In genomic region chr20:33165416-33166055, GRCh38 we compare ENCODE assay signal across 18 cellular contexts. TPM values are rescaled to one million over a fixed set of nuclear protein-coding genes. Genes with fewer than 3 reads are reported as not detected.
A peak's percentile ranks its signal among the peaks of the same experiment; 100 is the strongest.
DNase-seq lines count a peak whose midpoint lies in the region; ATAC-seq and TF ChIP-seq lines count a peak whose summit lies in the region.
"Had no signal": no experiment of that assay in that cellular context is flagged by ENCODE, and none has a peak within 500 bp of the region (broad histone marks: within the 10 kb centered on the region; RNA-seq: fewer than 3 reads in every experiment).

No MANE protein-coding gene starts in this region.

- intact Hi-C loops in aorta (cut with DNase I), result no loop called here
- intact Hi-C loops in upper lobe of right lung (cut with DNase I), result no loop called here

- 80 to 83% methylated on average over 8 of the region's 8 CpGs for WGBS in aorta, 2 donors

- no peaks in the 10 kb centered on the region for H3K4me1 ChIP-seq in aorta (ENCODE audit: control insufficient read depth in 1 of 2, insufficient read depth in 2 of 2, low read length in 2 of 2)
- H3K4me1 ChIP-seq in upper lobe of right lung, result no peaks in the 10 kb centered on the region

- ATAC-seq in aorta (ENCODE audit: low FRiP score) (no peak), upper lobe of right lung (no peak)
- ATAC-seq: PC-3, Right ventricle myocardium inferior had no signal

- H3K9me3 ChIP-seq in aorta (ENCODE audit: control insufficient read depth, low read length) (peaks cover 4% of the 10 kb centered on the region), upper lobe of right lung (no peaks in the 10 kb centered on the region)

- H3K27ac ChIP-seq in VCaP, result peak overlapping the region; percentile 36
- no peak overlapping the region for H3K27ac ChIP-seq in aorta (ENCODE audit: low read depth in 1 of 2, low read length in 2 of 2)
- H3K27ac ChIP-seq in upper lobe of right lung, result no peak overlapping the region
- H3K27ac ChIP-seq: SK-N-MC had no signal

- no peak overlapping the region for H3K4me3 ChIP-seq in aorta (ENCODE audit: low read length in 2 of 2)
- H3K4me3 ChIP-seq in upper lobe of right lung, result no peak overlapping the region
- H3K4me3 ChIP-seq: SK-N-MC had no signal

- TF ChIP-seq CTCF in VCaP (conservative IDR thresholded peaks at IDR 0.05) (no peak), upper lobe of right lung (IDR thresholded peaks at IDR 0.05) (no peak)

- H3K27me3 ChIP-seq in aorta (ENCODE audit: control insufficient read depth in 1 of 2, insufficient read depth in 2 of 2, low read length in 1 of 2), result no peaks in the 10 kb centered on the region
- no peaks in the 10 kb centered on the region for H3K27me3 ChIP-seq in upper lobe of right lung

- DNase-seq in DMS79 treated with DMSO at 0.1 percent for 48 hours (lab: John Stamatoyannopoulos, UW) (peak; percentile 11), DMS79 (lab: John Stamatoyannopoulos, UW) (no peak), COLO829 (ENCODE audit: low spot score) (peak; percentile 57), NCI-H2171 (lab: John Stamatoyannopoulos, UW) (peak; percentile 14), aorta (no peak), upper lobe of right lung (no peak), A172 (ENCODE audit: low spot score) (no peak)
- DNase-seq: HCEC 1CT, IMR-90, NCI-H1694, NCI-H510A treated with DMSO at 0.1 percent for 48 hours, PC-3 had no signal

- H3K36me3 ChIP-seq in aorta (ENCODE audit: control insufficient read depth in 1 of 2, insufficient read depth in 2 of 2, low read length in 1 of 2) (no peaks in the 10 kb centered on the region), upper lobe of right lung (no peaks in the 10 kb centered on the region)

RNA-seq across cellular contexts. Expression of gene BPIFA2, which starts 2.4 kb away (rescaled TPM):
- total RNA-seq in aorta, result not detected
- not detected for polyA plus RNA-seq in aorta
- total RNA-seq in upper lobe of right lung, result not detected
- not detected in 2 replicates for total RNA-seq in A172 (2014; rRNA removed; shearing (Covaris generic))
- total RNA-seq: A673; IMR-90; LHCN-M2; PC-3; Right ventricle myocardium inferior; T-helper 1 cell treated with Interleukin-12 subunit alpha and Interleukin-12 subunit beta and Interleukin-4 antibody, amounts not matched to agents 30 ng/mL and 1 ng/mL, for 36 hours had no signal
- polyA plus RNA-seq: IMR-90 had no signal

RNA-seq across cellular contexts. Expression of gene BPIFA3, which starts 51.6 kb away (rescaled TPM):
- total RNA-seq in aorta (not detected), upper lobe of right lung (not detected)
- not detected for polyA plus RNA-seq in aorta
- total RNA-seq in A172 (2014; rRNA removed; shearing (Covaris generic)), result not detected in 2 replicates
- total RNA-seq: A673; IMR-90; LHCN-M2; PC-3; Right ventricle myocardium inferior; T-helper 1 cell treated with Interleukin-12 subunit alpha and Interleukin-12 subunit beta and Interleukin-4 antibody, amounts not matched to agents 30 ng/mL and 1 ng/mL, for 36 hours had no signal
- polyA plus RNA-seq: IMR-90 had no signal

Comparison
In these comparisons a context has a peak if more than half of its experiments do, and no peak if none do; other contexts are left out.
1. DNase-seq: peak in DMS79 treated with DMSO at 0.1 percent for 48 hours (single experiment), COLO829 (single experiment) and NCI-H2171 (single experiment); none in DMS79 (single experiment), aorta (0 of 2), upper lobe of right lung (single experiment) and A172 (single experiment).